In genomic region chr14:99546230-99546879, GRCh38 we compare ENCODE assay signal across 17 cellular contexts. TPM values are rescaled to one million over a fixed set of nuclear protein-coding genes. Genes with fewer than 3 reads are reported as not detected.
A peak's percentile ranks its signal among the peaks of the same experiment; 100 is the strongest.
DNase-seq lines count a peak whose midpoint lies in the region; ATAC-seq, FAIRE-seq and TF ChIP-seq lines count a peak whose summit lies in the region.
"Had no signal": no experiment of that assay in that cellular context is flagged by ENCODE, and none has a peak within 500 bp of the region (broad histone marks: within the 10 kb centered on the region; RNA-seq: fewer than 3 reads in every experiment).

No MANE protein-coding gene starts in this region.

- intact Hi-C loops in CD4-positive, alpha-beta T cell (cut with DNase I, micrococcal nuclease) = no loop called here

- H3K27me3 Mint-ChIP-seq in CD4-positive, alpha-beta T cell = no peaks in the 10 kb centered on the region

- FAIRE-seq in D721Med (lab: Jason Lieb, UNC) = no peak
- FAIRE-seq: GM19239 had no signal

- H3K4me3 ChIP-seq in muscle layer of colon (ENCODE audit: low read depth in 1 of 2, low read length in 2 of 2) = no peak overlapping the region
- H3K4me3 ChIP-seq: esophagus squamous epithelium, heart left ventricle, left lung had no signal

- ATAC-seq in CD4-positive, alpha-beta T cell (ENCODE audit: poor library complexity) = no peak
- ATAC-seq: heart left ventricle, left lung had no signal

- DNase-seq in D721Med (ENCODE audit: insufficient read length, low spot score) (peak; percentile 68), NCI-H1694 treated with DMSO at 0.1 percent for 48 hours (lab: John Stamatoyannopoulos, UW) (peak; percentile 30), amniotic epithelial cell (ENCODE audit: low read depth) (peak; percentile 40), MV-4-11 (lab: John Stamatoyannopoulos, UW) (no peak), SIG-M5 (lab: John Stamatoyannopoulos, UW) (no peak)
- no peak for DNase-seq in stimulated activated naive CD4-positive, alpha-beta T cell treated with Interleukin-2 at 50 U/mL for 16 hours (lab: John Stamatoyannopoulos, UW)
- no peak for DNase-seq in CD4-positive, alpha-beta T cell
- DNase-seq: activated CD4-positive, alpha-beta T cell treated with anti-CD3 and anti-CD28 coated beads for 4 hours; activated naive CD4-positive, alpha-beta T cell treated with anti-CD3 and anti-CD28 coated beads, Interleukin-2, amount 10 ng/mL, durations not matched to agents 7 days and 5 days; Calu3; esophagus squamous epithelium; heart left ventricle; left lung; NCI-H2029; SHP77 had no signal

- CTCF ChIA-PET in CD4-positive, alpha-beta T cell (lab: Charles Lee) = no interaction called here

- peaks cover 85% of the 10 kb centered on the region for H3K4me1 ChIP-seq in muscle layer of colon (ENCODE audit: insufficient read depth, low read length)

- no peaks in the 10 kb centered on the region for H3K9me3 ChIP-seq in muscle layer of colon (ENCODE audit: low read length)
- H3K9me3 ChIP-seq in CD4-positive, alpha-beta T cell (ENCODE audit: control insufficient read depth, low read length) = no peaks in the 10 kb centered on the region
- H3K9me3 ChIP-seq: esophagus squamous epithelium, heart left ventricle, left lung had no signal

- no peak for TF ChIP-seq CTCF in D721Med (IDR thresholded peaks at IDR 0.05; ENCODE audit: insufficient read depth, missing control alignments)
- TF ChIP-seq CTCF in CD4-positive, alpha-beta T cell (IDR thresholded peaks at IDR 0.05) = no peak

- H3K36me3 Mint-ChIP-seq in CD4-positive, alpha-beta T cell (ENCODE audit: low read depth) = no peaks in the 10 kb centered on the region
- H3K36me3 Mint-ChIP-seq: activated naive CD4-positive, alpha-beta T cell treated with anti-CD3 and anti-CD28 coated beads, Interleukin-2, amount 10 ng/mL, durations not matched to agents 7 days and 5 days had no signal

- H3K4me3 Mint-ChIP-seq in CD4-positive, alpha-beta T cell = no peak overlapping the region
- H3K4me3 Mint-ChIP-seq: activated naive CD4-positive, alpha-beta T cell treated with anti-CD3 and anti-CD28 coated beads, Interleukin-2, amount 10 ng/mL, durations not matched to agents 7 days and 5 days had no signal

- H3K27me3 ChIP-seq in muscle layer of colon (ENCODE audit: control insufficient read depth in 1 of 2, insufficient read depth in 2 of 2, low read length in 2 of 2) = no peaks in the 10 kb centered on the region
- no peaks in the 10 kb centered on the region for H3K27me3 ChIP-seq in CD4-positive, alpha-beta T cell (ENCODE audit: control insufficient read depth, insufficient read depth, low read length)
- H3K27me3 ChIP-seq: esophagus squamous epithelium, heart left ventricle, left lung had no signal

- H3K27ac Mint-ChIP-seq in CD4-positive, alpha-beta T cell = no peak overlapping the region
- H3K27ac Mint-ChIP-seq: activated naive CD4-positive, alpha-beta T cell treated with anti-CD3 and anti-CD28 coated beads, Interleukin-2, amount 10 ng/mL, durations not matched to agents 7 days and 5 days had no signal

- no peaks in the 10 kb centered on the region for H3K36me3 ChIP-seq in muscle layer of colon (ENCODE audit: insufficient read depth, low read length)
- H3K36me3 ChIP-seq: esophagus squamous epithelium, heart left ventricle, left lung had no signal

- no peaks in the 10 kb centered on the region for H3K9me3 Mint-ChIP-seq in CD4-positive, alpha-beta T cell
- H3K9me3 Mint-ChIP-seq: activated naive CD4-positive, alpha-beta T cell treated with anti-CD3 and anti-CD28 coated beads, Interleukin-2, amount 10 ng/mL, durations not matched to agents 7 days and 5 days had no signal

- no peak overlapping the region for H3K9ac ChIP-seq in muscle layer of colon (ENCODE audit: low read length)

- POLR2A ChIA-PET in CD4-positive, alpha-beta T cell (lab: Charles Lee) = no interaction called here

- peaks cover 2% of the 10 kb centered on the region for H3K4me1 Mint-ChIP-seq in CD4-positive, alpha-beta T cell (ENCODE audit: low read depth)
- H3K4me1 Mint-ChIP-seq: activated naive CD4-positive, alpha-beta T cell treated with anti-CD3 and anti-CD28 coated beads, Interleukin-2, amount 10 ng/mL, durations not matched to agents 7 days and 5 days had no signal

- H3K27ac ChIP-seq in muscle layer of colon (ENCODE audit: low read depth, low read length) = peak overlapping the region; percentile 53
- H3K27ac ChIP-seq in CD4-positive, alpha-beta T cell (ENCODE audit: low read depth, low read length) = no peak overlapping the region
- H3K27ac ChIP-seq: esophagus squamous epithelium, left lung had no signal

RNA-seq across cellular contexts. Expression of gene CCDC85C, which starts 57.7 kb away (rescaled TPM):
- 1 to 10 TPM; 5.8 to 7.5 TPM for total RNA-seq in CD4-positive, alpha-beta T cell

Comparison
In these comparisons a context has a peak if more than half of its experiments do, and no peak if none do; other contexts are left out.
1. DNase-seq: peak in D721Med (single experiment), NCI-H1694 treated with DMSO at 0.1 percent for 48 hours (single experiment) and amniotic epithelial cell (single experiment); none in stimulated activated naive CD4-positive, alpha-beta T cell treated with Interleukin-2 at 50 U/mL for 16 hours (single experiment), MV-4-11 (single experiment), CD4-positive, alpha-beta T cell (0 of 10) and SIG-M5 (single experiment).